Comparison of ENCODE assay signal across 8 cellular contexts in genomic region chr19:11261902-11262839, GRCh38. TPM values are rescaled to one million over a fixed set of nuclear protein-coding genes. Genes with fewer than 3 reads are reported as not detected.
DNase-seq lines count a peak whose midpoint lies in the region; ATAC-seq and TF ChIP-seq lines count a peak whose summit lies in the region.

Gene DOCK6 (minus strand): TSS chr19:11262524. CDS start chr19:11262440, 84 bp downstream.

- no peak within 1 kb of the TSS for H3K9ac ChIP-seq in BLaER1

- H3K4me3 ChIP-seq in BLaER1 (peak within 1 kb of the TSS; percentile 66), ovary (peak within 1 kb of the TSS; percentile 91)

- H3K27ac Mint-ChIP-seq in activated T-helper 17 cell treated with anti-CD3 and anti-CD28 coated beads, Interleukin-2, amount 50 U/mL, for 72 hours, result no peak within 1 kb of the TSS

- peaks cover 37% of the 10 kb centered on the region for H3K27me3 Mint-ChIP-seq in activated T-helper 17 cell treated with anti-CD3 and anti-CD28 coated beads, Interleukin-2, amount 50 U/mL, for 72 hours

- peak; percentile 22 for DNase-seq in HK-2 (ENCODE audit: unreplicated experiment)
- no peak for DNase-seq in glomerular endothelial cell (ENCODE audit: extremely low read depth, low read depth, low spot score)
- peak; percentile 54 to 71 (median 59) for DNase-seq in ovary
- DNase-seq in amniotic stem cell (lab: John Stamatoyannopoulos, UW), result no peak

- H3K4me1 ChIP-seq in BLaER1 (no peaks in the 10 kb centered on the region), ovary (ENCODE audit: insufficient read depth) (no peaks in the 10 kb centered on the region)

- H4K20me1 ChIP-seq in BLaER1, result peaks cover 19% of the 10 kb centered on the region; the same call in 1 of the 2 replicates

- WGBS in ovary, 3 donors, result 1 to 3% (median 1%) methylated on average over 36 to 92 of the region's 92 CpGs

- H3K4me3 Mint-ChIP-seq in activated T-helper 17 cell treated with anti-CD3 and anti-CD28 coated beads, Interleukin-2, amount 50 U/mL, for 72 hours, result peak within 1 kb of the TSS; percentile 51

- peak within 1 kb of the TSS; percentile 76 for H3K4me2 ChIP-seq in BLaER1

- no peaks in the 10 kb centered on the region for H3K9me3 Mint-ChIP-seq in activated T-helper 17 cell treated with anti-CD3 and anti-CD28 coated beads, Interleukin-2, amount 50 U/mL, for 72 hours

- no peak for TF ChIP-seq CTCF in ovary (IDR thresholded peaks at IDR 0.05)

- intact Hi-C loops in ovary (cut with DNase I), result no loop called here

- H3K9me3 ChIP-seq in BLaER1 (no peaks in the 10 kb centered on the region), ovary (no peaks in the 10 kb centered on the region)

- no peak within 1 kb of the TSS for H3K27ac ChIP-seq in BLaER1
- H3K27ac ChIP-seq in ovary, result peak within 1 kb of the TSS; percentile 41 to 68

- H3K27me3 ChIP-seq in BLaER1 (peaks cover 79% of the 10 kb centered on the region), ovary (no peaks in the 10 kb centered on the region)

- no peaks in the 10 kb centered on the region for H3K36me3 Mint-ChIP-seq in activated T-helper 17 cell treated with anti-CD3 and anti-CD28 coated beads, Interleukin-2, amount 50 U/mL, for 72 hours (ENCODE audit: low read depth)

- no peaks in the 10 kb centered on the region for H3K36me3 ChIP-seq in BLaER1
- H3K36me3 ChIP-seq in ovary, result no peaks in the 10 kb centered on the region

- no peak for TF ChIP-seq EP300 in ovary (IDR thresholded peaks at IDR 0.05)

- no peaks in the 10 kb centered on the region for H3K4me1 Mint-ChIP-seq in activated T-helper 17 cell treated with anti-CD3 and anti-CD28 coated beads, Interleukin-2, amount 50 U/mL, for 72 hours

- ATAC-seq in activated T-helper 17 cell treated with anti-CD3 and anti-CD28 coated beads, Interleukin-2, amount 50 U/mL, for 72 hours (replicated peaks), result peak; percentile 59
- no peak for ATAC-seq in GM21576 (IDR thresholded peaks at IDR 0.05; ENCODE audit: unreplicated experiment)
- no peak for ATAC-seq in HG03097 (IDR thresholded peaks at IDR 0.05; ENCODE audit: low FRiP score, unreplicated experiment)

- no peak for TF ChIP-seq POLR2A in ovary (IDR thresholded peaks at IDR 0.05)

RNA-seq across cellular contexts. Expression of gene DOCK6, which starts in this region (rescaled TPM):
- total RNA-seq in activated T-helper 17 cell treated with anti-CD3 and anti-CD28 coated beads, Interleukin-2, amount 50 U/mL, for 72 hours, result 1 to 10 TPM; 4.5 to 6.4 TPM
- total RNA-seq in glomerular endothelial cell (188 and 342 TPM in 2 replicates), ovary (10 to 100 TPM; 17.2 to 60.0 (median 38.0) TPM)
- polyA plus RNA-seq in ovary, result 10 to 100 TPM; 12.8 to 18.0 TPM

Comparison
In these comparisons a context has a peak if more than half of its experiments do, and no peak if none do; other contexts are left out.
1. DNase-seq: peak in HK-2 (single experiment) and ovary (5 of 5); none in glomerular endothelial cell (single experiment) and amniotic stem cell (single experiment).